Comparison of ENCODE assay signal across 10 cellular contexts in the genomic region with DNA sequence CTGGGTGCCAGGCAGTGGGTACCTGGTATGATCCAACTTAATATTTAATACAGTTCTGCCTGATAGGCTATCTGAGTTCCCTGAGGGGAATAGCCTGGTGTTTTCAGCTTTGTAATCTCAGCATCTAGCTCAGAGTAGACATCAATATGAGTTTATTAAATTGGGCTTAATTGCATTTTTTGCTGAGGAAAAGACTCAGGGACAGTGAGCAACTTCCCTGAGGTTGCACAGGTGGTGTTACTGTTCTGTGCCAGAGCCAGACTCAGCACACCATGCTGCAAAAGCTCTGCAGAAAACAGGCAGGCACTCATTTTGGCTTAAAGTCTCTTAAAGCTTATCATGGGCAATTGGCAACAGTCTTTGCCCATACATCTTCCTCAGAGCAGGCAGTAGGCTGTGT.
DNase-seq lines count a peak whose midpoint lies in the region; ATAC-seq and TF ChIP-seq lines count a peak whose summit lies in the region.
"Had no signal": no experiment of that assay in that cellular context is flagged by ENCODE, and none has a peak within 500 bp of the region (broad histone marks: within the 10 kb centered on the region; RNA-seq: fewer than 3 reads in every experiment).

No MANE protein-coding gene starts in this region.

- POLR2A ChIA-PET in MCF 10A (lab: Yijun Ruan, JAX) = no interaction called here

- BruUV-seq in MCF 10A (replicated peaks; lab: Mats Ljungman, UMichigan) = no TSS peak

- TF ChIP-seq CTCF in breast epithelium (IDR thresholded peaks at IDR 0.05) = no peak
- TF ChIP-seq CTCF in MCF 10A (IDR thresholded peaks at IDR 0.05; ENCODE audit: unreplicated experiment) = no peak
- TF ChIP-seq CTCF in fibroblast of lung (conservative IDR thresholded peaks at IDR 0.05 in 1 of 2, IDR thresholded peaks at IDR 0.05 in 1 of 2; ENCODE audit: low read depth in 1 of 2, low read length in 2 of 2) = no peak
- no peak for TF ChIP-seq CTCF in neural progenitor cell (IDR thresholded peaks at IDR 0.05)

- H3K79me2 ChIP-seq in fibroblast of lung (ENCODE audit: control insufficient read depth, insufficient read depth, low read length) = no peaks in the 10 kb centered on the region
- H3K79me2 ChIP-seq in neural progenitor cell (ENCODE audit: low read depth) = no peaks in the 10 kb centered on the region

- H3K4me2 ChIP-seq in fibroblast of lung (ENCODE audit: extremely low read depth, insufficient read depth, low read length) (peak overlapping the region; percentile 53), neural progenitor cell (peak overlapping the region; percentile 45)

- H4K20me1 ChIP-seq in fibroblast of lung (ENCODE audit: control insufficient read depth, extremely low read depth, insufficient read depth, low read length) (no peaks in the 10 kb centered on the region), neural progenitor cell (ENCODE audit: low read depth) (no peaks in the 10 kb centered on the region)

- peak overlapping the region; percentile 65 for H2AFZ ChIP-seq in fibroblast of lung (ENCODE audit: low read length)
- H2AFZ ChIP-seq in neural progenitor cell (replicated peaks) = peak overlapping the region; percentile 53

- H3K36me3 ChIP-seq in breast epithelium (no peaks in the 10 kb centered on the region), fibroblast of lung (ENCODE audit: control insufficient read depth, insufficient read depth, low read length) (no peaks in the 10 kb centered on the region), neural progenitor cell (no peaks in the 10 kb centered on the region)

- TF ChIP-seq POLR2A in breast epithelium (IDR thresholded peaks at IDR 0.05) = no peak

- peaks cover 5% of the 10 kb centered on the region for H3K36me3 Mint-ChIP-seq in MCF 10A (ENCODE audit: insufficient read depth, unreplicated experiment)
- H3K36me3 Mint-ChIP-seq in neural progenitor cell = no peaks in the 10 kb centered on the region

- H3K27ac ChIP-seq in breast epithelium = peak overlapping the region; percentile 72 to 76
- peak overlapping the region; percentile 38 for H3K27ac ChIP-seq in fibroblast of lung (ENCODE audit: insufficient read depth, low read length)
- H3K27ac ChIP-seq in neural progenitor cell = no peak overlapping the region

- ATAC-seq in HG02798 (IDR thresholded peaks at IDR 0.05; ENCODE audit: poor library complexity, unreplicated experiment) = no peak
- ATAC-seq: GM12878 had no signal

- H3K27ac Mint-ChIP-seq in MCF 10A (ENCODE audit: low read depth, unreplicated experiment) = no peak overlapping the region
- H3K27ac Mint-ChIP-seq in neural progenitor cell = peak overlapping the region; percentile 90

- H3K4me3 Mint-ChIP-seq in MCF 10A (ENCODE audit: unreplicated experiment) (no peak overlapping the region), neural progenitor cell (no peak overlapping the region)

- intact Hi-C loops in breast epithelium (cut with DNase I; ENCODE audit: low total_unique reads) (no loop called here), MCF 10A (cut with micrococcal nuclease) (no loop called here)

- CTCF ChIA-PET in MCF 10A (lab: Yijun Ruan, JAX) = interaction anchor here (0.6 to 0.9 kb wide), 2 partner anchors 25 to 64 kb away, joined by 3 to 4 read pairs; no protein-coding TSS in a partner anchor

- H3F3A ChIP-seq in neural progenitor cell (ENCODE audit: low read depth) = peaks cover 11% of the 10 kb centered on the region

- H3K4me1 ChIP-seq in breast epithelium (peaks cover 0 to 13% of the 10 kb centered on the region in 2 donors), fibroblast of lung (ENCODE audit: control insufficient read depth, extremely low read depth, insufficient read depth, low read length) (peaks cover 7% of the 10 kb centered on the region), neural progenitor cell (peaks cover 33% of the 10 kb centered on the region)

- H3K9ac ChIP-seq in fibroblast of lung (ENCODE audit: insufficient read depth, low read length) (no peak overlapping the region), neural progenitor cell (no peak overlapping the region)

- no peaks in the 10 kb centered on the region for H3K9me3 Mint-ChIP-seq in MCF 10A (ENCODE audit: unreplicated experiment)
- H3K9me3 Mint-ChIP-seq in neural progenitor cell = no peaks in the 10 kb centered on the region

- H3K27me3 ChIP-seq in breast epithelium = no peaks in the 10 kb centered on the region
- H3K27me3 ChIP-seq in fibroblast of lung (ENCODE audit: control insufficient read depth, insufficient read depth, low read length) = no peaks in the 10 kb centered on the region
- H3K27me3 ChIP-seq in neural progenitor cell = no peaks in the 10 kb centered on the region

- no peaks in the 10 kb centered on the region for H3K27me3 Mint-ChIP-seq in MCF 10A (ENCODE audit: insufficient read depth, unreplicated experiment)
- H3K27me3 Mint-ChIP-seq in neural progenitor cell (ENCODE audit: insufficient read depth, low read depth) = peaks cover 2% of the 10 kb centered on the region

- H3K4me1 Mint-ChIP-seq in MCF 10A (ENCODE audit: insufficient read depth, unreplicated experiment) = no peaks in the 10 kb centered on the region
- H3K4me1 Mint-ChIP-seq in neural progenitor cell = peaks cover 28% of the 10 kb centered on the region

- H3K9me3 ChIP-seq in breast epithelium (no peaks in the 10 kb centered on the region), fibroblast of lung (ENCODE audit: control insufficient read depth, insufficient read depth, low read depth, low read length) (no peaks in the 10 kb centered on the region), neural progenitor cell (ENCODE audit: low read depth) (no peaks in the 10 kb centered on the region)

- no peak for DNase-seq in breast epithelium (ENCODE audit: low spot score in 2 of 2)
- DNase-seq in MCF 10A (ENCODE audit: unreplicated experiment) = no peak
- DNase-seq in fibroblast of lung (ENCODE audit: low read depth in 2 of 2) = no peak
- no peak for DNase-seq in neural progenitor cell (ENCODE audit: low spot score)
- DNase-seq in OCI-M1 (lab: John Stamatoyannopoulos, UW) = no peak
- no peak for DNase-seq in DMS53 (lab: John Stamatoyannopoulos, UW)
- DNase-seq in ecto neural progenitor cell (ENCODE audit: low spot score) = no peak
- DNase-seq: activated gamma-delta T cell treated with Interleukin-2 at 50 U/mL for 16 hours had no signal

- no peak overlapping the region for H3K4me3 ChIP-seq in breast epithelium
- no peak overlapping the region for H3K4me3 ChIP-seq in fibroblast of lung (replicated peaks in 1 of 4; ENCODE audit: control extremely low read depth in 1 of 4, insufficient read depth in 1 of 4, low read depth in 3 of 4, low read length in 4 of 4)
- no peak overlapping the region for H3K4me3 ChIP-seq in neural progenitor cell
- H3K4me3 ChIP-seq: GM12878 had no signal
